Comparison of ENCODE assay signal across 22 cellular contexts in genomic region chr11:45909594-45910475, GRCh38. TPM values are rescaled to one million over a fixed set of nuclear protein-coding genes. Genes with fewer than 3 reads are reported as not detected.
"Had no signal": no experiment of that assay in that cellular context is flagged by ENCODE, and none has a peak within 500 bp of the region (broad histone marks: within the 10 kb centered on the region; RNA-seq: fewer than 3 reads in every experiment).

No MANE protein-coding gene starts in this region.

- DNase-seq: IMR-90, Kasumi-1, MM.1S, NCI-H1092 treated with DMSO at 0.1 percent for 48 hours, NCI-H1436 treated with DMSO at 0.1 percent for 48 hours, NCI-H1694, NCI-H187 treated with DMSO at 0.1 percent for 48 hours, NCI-H2029 treated with DMSO at 0.1 percent for 48 hours, NCI-H2107, NCI-H2227 treated with DMSO at 0.1 percent for 48 hours, NCI-H446, NCI-H510A, NCI-H524 treated with DMSO at 0.1 percent for 48 hours, NCI-H69, NCI-H774, RPMI8226, SHP77 had no signal

- H3K9ac ChIP-seq: KMS-11 had no signal

- H3K27ac ChIP-seq: HL-60, KMS-11 had no signal

- ATAC-seq: SK-N-SH treated with all-trans-retinoic acid at 6 μM for 48 hours had no signal

- FAIRE-seq: HTR-8/SVneo, RCC 7860 had no signal

- H3K4me2 ChIP-seq: KMS-11 had no signal

RNA-seq across cellular contexts. Expression of gene FREY1, which starts 2.8 kb away (rescaled TPM):
- total RNA-seq: IMR-90 had no signal

RNA-seq across cellular contexts. Expression of gene LARGE2, which starts 12.6 kb away (rescaled TPM):
- total RNA-seq: IMR-90 had no signal
